In the genomic region with DNA sequence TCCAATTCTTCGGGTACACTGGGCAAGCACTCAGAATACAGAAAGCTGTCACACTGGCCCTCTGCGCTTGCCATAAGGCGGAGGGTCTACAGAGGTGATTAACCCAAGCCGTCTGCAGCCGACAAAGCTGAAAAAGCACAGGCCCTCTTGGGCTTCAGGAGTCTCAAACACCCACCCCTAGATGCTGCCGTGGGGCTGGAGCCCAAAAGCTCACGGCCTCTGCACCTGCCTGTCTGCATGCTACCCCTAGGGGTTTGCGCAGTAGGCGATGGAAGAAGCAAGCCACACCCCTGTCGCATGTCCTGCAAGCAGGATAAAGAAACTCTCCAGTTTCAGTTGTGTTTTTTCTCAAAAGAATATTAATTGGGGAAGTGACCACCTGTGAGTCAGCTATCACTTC, we compare ENCODE assay signal across 14 cellular contexts.
DNase-seq lines count a peak whose midpoint lies in the region; ATAC-seq, FAIRE-seq and TF ChIP-seq lines count a peak whose summit lies in the region.
"Had no signal": no experiment of that assay in that cellular context is flagged by ENCODE, and none has a peak within 500 bp of the region (broad histone marks: within the 10 kb centered on the region; RNA-seq: fewer than 3 reads in every experiment).

No MANE protein-coding gene starts in this region.

- peaks cover 49% of the 10 kb centered on the region for H3K4me1 Mint-ChIP-seq in WTC11
- H3K4me1 Mint-ChIP-seq in naive thymus-derived CD8-positive, alpha-beta T cell: no peaks in the 10 kb centered on the region
- H3K4me1 Mint-ChIP-seq: B cell; CD4-positive, CD25-positive, alpha-beta regulatory T cell had no signal

- H3K36me3 ChIP-seq in kidney (ENCODE audit: control insufficient read depth in 1 of 2, insufficient read depth in 2 of 2, low read length in 2 of 2): no peaks in the 10 kb centered on the region
- no peaks in the 10 kb centered on the region for H3K36me3 ChIP-seq in esophagus muscularis mucosa
- H3K36me3 ChIP-seq in small intestine (ENCODE audit: control insufficient read depth in 2 of 2, insufficient read depth in 2 of 2, low read length in 2 of 2): no peaks in the 10 kb centered on the region
- H3K36me3 ChIP-seq: BLaER1 treated with 17β-estradiol and CSF1 and Interleukin-3, amounts not matched to agents 10 nM and 100 nM; HAP-1 had no signal

- FAIRE-seq in kidney (lab: Jason Lieb, UNC) (no peak), small intestine (lab: Jason Lieb, UNC) (no peak)

- H3K9ac ChIP-seq in kidney (ENCODE audit: low read length in 2 of 2): no peak overlapping the region
- H3K9ac ChIP-seq: BLaER1 treated with 17β-estradiol and CSF1 and Interleukin-3, amounts not matched to agents 10 nM and 100 nM had no signal

- CTCF ChIA-PET in WTC11 (lab: Charles Lee): interaction anchor here (1.2 kb wide), 1 partner anchor 45 kb away, joined by 3 read pairs; no protein-coding TSS in a partner anchor

- H3K27me3 ChIP-seq in esophagus muscularis mucosa (no peaks in the 10 kb centered on the region), small intestine (ENCODE audit: control insufficient read depth in 2 of 2, insufficient read depth in 2 of 2, low read length in 2 of 2) (no peaks in the 10 kb centered on the region)
- H3K27me3 ChIP-seq: BLaER1 treated with 17β-estradiol and CSF1 and Interleukin-3, amounts not matched to agents 10 nM and 100 nM had no signal

- H3K27ac ChIP-seq in kidney (ENCODE audit: low read depth in 2 of 2, low read length in 2 of 2) (no peak overlapping the region), esophagus muscularis mucosa (replicated peaks in 1 of 4) (no peak overlapping the region), small intestine (ENCODE audit: low read depth in 1 of 2, low read length in 1 of 2) (no peak overlapping the region)
- H3K27ac ChIP-seq: BLaER1 treated with 17β-estradiol and CSF1 and Interleukin-3, amounts not matched to agents 10 nM and 100 nM had no signal

- TF ChIP-seq CTCF in GM12865 (IDR thresholded peaks at IDR 0.05; ENCODE audit: insufficient read depth, low read depth, low read length, missing control alignments) (no peak), WTC11 (IDR thresholded peaks at IDR 0.05) (no peak), kidney (IDR thresholded peaks at IDR 0.05; ENCODE audit: borderline replicate concordance, extremely low read depth, insufficient read depth) (no peak), esophagus muscularis mucosa (IDR thresholded peaks at IDR 0.05) (no peak)

- TF ChIP-seq EP300 in esophagus muscularis mucosa (IDR thresholded peaks at IDR 0.05): no peak

- peak; percentile 63 for ATAC-seq in WTC11
- ATAC-seq in naive thymus-derived CD8-positive, alpha-beta T cell: no peak

- no peaks in the 10 kb centered on the region for H3K9me3 ChIP-seq in kidney (ENCODE audit: control insufficient read depth in 1 of 2, low read length in 2 of 2)
- no peaks in the 10 kb centered on the region for H3K9me3 ChIP-seq in esophagus muscularis mucosa
- H3K9me3 ChIP-seq in small intestine (ENCODE audit: control insufficient read depth, low read depth): no peaks in the 10 kb centered on the region
- H3K9me3 ChIP-seq: BLaER1 treated with 17β-estradiol and CSF1 and Interleukin-3, amounts not matched to agents 10 nM and 100 nM; HAP-1 had no signal

- H3K27ac Mint-ChIP-seq in WTC11: no peak overlapping the region
- no peak overlapping the region for H3K27ac Mint-ChIP-seq in naive thymus-derived CD8-positive, alpha-beta T cell
- H3K27ac Mint-ChIP-seq: B cell; CD4-positive, CD25-positive, alpha-beta regulatory T cell had no signal

- intact Hi-C loops in kidney (cut with DNase I) (no loop called here), esophagus muscularis mucosa (cut with DNase I) (no loop called here)

- WGBS in esophagus muscularis mucosa: 93% methylated on average over 10 of the region's 10 CpGs
- WGBS in small intestine, 3 donors: 92 to 96% (median 94%) methylated on average over 10 of the region's 10 CpGs

- no peak for TF ChIP-seq POLR2A in esophagus muscularis mucosa (IDR thresholded peaks at IDR 0.05; ENCODE audit: low read depth)

- H3K9me3 Mint-ChIP-seq in WTC11: peaks cover 3% of the 10 kb centered on the region; the same call in 1 of the 2 replicates
- H3K9me3 Mint-ChIP-seq in naive thymus-derived CD8-positive, alpha-beta T cell: peaks cover 0 to 4% (median 0%) of the 10 kb centered on the region in 9 donors

- POLR2A ChIA-PET in WTC11 (lab: Charles Lee): no interaction called here
- POLR2A ChIA-PET in naive thymus-derived CD8-positive, alpha-beta T cell (lab: Charles Lee): no interaction called here

- H3K27me3 Mint-ChIP-seq in WTC11 (ENCODE audit: low read depth): no peaks in the 10 kb centered on the region
- H3K27me3 Mint-ChIP-seq in naive thymus-derived CD8-positive, alpha-beta T cell: peaks cover 0 to 5% (median 0%) of the 10 kb centered on the region in 5 donors
- H3K27me3 Mint-ChIP-seq: B cell; CD4-positive, CD25-positive, alpha-beta regulatory T cell had no signal

- no peak overlapping the region for H3K4me3 Mint-ChIP-seq in WTC11
- no peak overlapping the region for H3K4me3 Mint-ChIP-seq in naive thymus-derived CD8-positive, alpha-beta T cell
- H3K4me3 Mint-ChIP-seq: B cell; CD4-positive, CD25-positive, alpha-beta regulatory T cell had no signal

- H3K4me3 ChIP-seq in GM12865 (ENCODE audit: low read depth, low read length) (no peak overlapping the region), kidney (ENCODE audit: low read length in 2 of 2) (no peak overlapping the region), esophagus muscularis mucosa (no peak overlapping the region), small intestine (ENCODE audit: low read depth in 1 of 2, low read length in 2 of 2) (no peak overlapping the region)
- H3K4me3 ChIP-seq: BLaER1 treated with 17β-estradiol and CSF1 and Interleukin-3, amounts not matched to agents 10 nM and 100 nM; HAP-1 had no signal

- H3K4me1 ChIP-seq in kidney (ENCODE audit: control insufficient read depth in 1 of 2, insufficient read depth in 1 of 2, low read depth in 1 of 2, low read length in 2 of 2) (peaks cover 0 to 7% of the 10 kb centered on the region in 2 donors), esophagus muscularis mucosa (peaks cover 0 to 11% (median 8%) of the 10 kb centered on the region in 4 donors), small intestine (ENCODE audit: control insufficient read depth in 2 of 2, insufficient read depth in 1 of 2, low read depth in 1 of 2, low read length in 1 of 2) (no peaks in the 10 kb centered on the region)
- H3K4me1 ChIP-seq: BLaER1 treated with 17β-estradiol and CSF1 and Interleukin-3, amounts not matched to agents 10 nM and 100 nM had no signal

- DNase-seq in GM12865 (ENCODE audit: low read depth) (peak; percentile 5), WTC11 (ENCODE audit: low spot score) (no peak), kidney (peak; percentile 39), esophagus muscularis mucosa (ENCODE audit: extremely low spot score) (no peak), small intestine (no peak)
- DNase-seq in naive thymus-derived CD8-positive, alpha-beta T cell: no peak
- DNase-seq in activated T-cell treated with anti-CD3 and anti-CD28 coated beads, Interleukin-2, amount 50 U/mL, for 48 hours: no peak
- DNase-seq: CD4-positive, CD25-positive, alpha-beta regulatory T cell; DMS153; DMS79; GDM1 had no signal

- H3K36me3 Mint-ChIP-seq in WTC11: no peaks in the 10 kb centered on the region
- H3K36me3 Mint-ChIP-seq in naive thymus-derived CD8-positive, alpha-beta T cell: no peaks in the 10 kb centered on the region
- H3K36me3 Mint-ChIP-seq: CD4-positive, CD25-positive, alpha-beta regulatory T cell had no signal

TF ChIP-seq in WTC11, 78 proteins besides CTCF, POLR2A, EP300 and RAD21 (continues in another document):
- TF ChIP-seq FOXK1 (CRISPR knock-in tag; IDR thresholded peaks at IDR 0.05): no peak
- no peak for TF ChIP-seq ZNF671 (CRISPR knock-in tag; IDR thresholded peaks at IDR 0.05)
- TF ChIP-seq ESRRA (CRISPR knock-in tag; IDR thresholded peaks at IDR 0.05; ENCODE audit: borderline replicate concordance): no peak
- no peak for TF ChIP-seq NFE2L1 (CRISPR knock-in tag; IDR thresholded peaks at IDR 0.05)
- TF ChIP-seq RORB (CRISPR knock-in tag; IDR thresholded peaks at IDR 0.05): no peak
- TF ChIP-seq, protein P1, sequence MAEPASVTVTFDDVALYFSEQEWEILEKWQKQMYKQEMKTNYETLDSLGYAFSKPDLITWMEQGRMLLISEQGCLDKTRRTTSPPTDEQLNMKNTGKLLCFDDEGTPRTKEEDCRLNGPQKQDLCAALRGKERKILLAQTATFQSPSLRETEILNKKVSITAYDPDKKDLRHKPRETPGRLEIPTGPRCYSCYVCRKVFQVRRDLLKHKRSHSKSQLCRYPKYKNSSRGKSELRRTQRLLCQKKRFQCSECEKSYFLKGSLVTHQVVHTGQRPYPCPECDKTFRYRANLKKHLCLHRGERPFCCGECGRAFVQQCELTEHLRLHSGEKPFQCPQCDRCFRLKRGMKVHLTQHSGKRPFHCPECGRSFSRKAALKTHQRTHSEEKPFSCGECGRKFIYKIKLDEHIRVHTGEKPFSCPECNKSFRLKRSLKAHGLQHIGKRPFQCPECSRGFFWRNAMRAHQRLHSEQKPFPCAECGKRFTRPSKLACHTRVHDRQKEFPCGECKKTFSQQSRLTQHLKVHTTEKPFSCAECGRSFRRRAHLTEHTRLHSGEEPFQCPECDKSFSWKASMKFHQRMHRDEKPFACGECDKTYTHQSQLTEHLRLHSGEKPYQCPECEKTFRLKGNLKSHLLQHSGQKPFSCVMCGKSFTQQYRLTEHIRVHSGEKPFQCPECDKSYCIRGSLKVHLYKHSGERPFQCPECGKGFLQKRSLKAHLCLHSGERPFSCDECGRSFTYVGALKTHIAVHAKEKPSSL (CRISPR knock-in tag; conservative IDR thresholded peaks at IDR 0.05): no peak
- TF ChIP-seq, protein P2, sequence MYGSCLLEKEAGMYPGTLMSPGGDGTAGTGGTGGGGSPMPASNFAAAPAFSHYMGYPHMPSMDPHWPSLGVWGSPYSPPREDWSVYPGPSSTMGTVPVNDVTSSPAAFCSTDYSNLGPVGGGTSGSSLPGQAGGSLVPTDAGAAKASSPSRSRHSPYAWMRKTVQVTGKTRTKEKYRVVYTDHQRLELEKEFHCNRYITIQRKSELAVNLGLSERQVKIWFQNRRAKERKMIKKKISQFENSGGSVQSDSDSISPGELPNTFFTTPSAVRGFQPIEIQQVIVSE (CRISPR knock-in tag; IDR thresholded peaks at IDR 0.05; ENCODE audit: borderline replicate concordance): no peak

Comparison
In these comparisons a context has a peak if more than half of its experiments do, and no peak if none do; other contexts are left out.
1. DNase-seq: peak in GM12865 (single experiment) and kidney (single experiment); none in WTC11 (single experiment), esophagus muscularis mucosa (single experiment), naive thymus-derived CD8-positive, alpha-beta T cell (0 of 10), small intestine (single experiment) and activated T-cell treated with anti-CD3 and anti-CD28 coated beads, Interleukin-2, amount 50 U/mL, for 48 hours (0 of 2).